1 cellular context compared by ENCODE assay signal in genomic region chr9:111812337-111812736, GRCh38.
TF ChIP-seq lines count a peak whose summit lies in the region.

No MANE protein-coding gene starts in this region.

TF ChIP-seq in H1, 55 proteins besides CTCF, POLR2A, EP300 and RAD21:
- no peak for TF ChIP-seq CHD7 (IDR thresholded peaks at IDR 0.05; ENCODE audit: insufficient replicate concordance, low read length)
